Comparison of ENCODE assay signal across 19 cellular contexts in the genomic region with DNA sequence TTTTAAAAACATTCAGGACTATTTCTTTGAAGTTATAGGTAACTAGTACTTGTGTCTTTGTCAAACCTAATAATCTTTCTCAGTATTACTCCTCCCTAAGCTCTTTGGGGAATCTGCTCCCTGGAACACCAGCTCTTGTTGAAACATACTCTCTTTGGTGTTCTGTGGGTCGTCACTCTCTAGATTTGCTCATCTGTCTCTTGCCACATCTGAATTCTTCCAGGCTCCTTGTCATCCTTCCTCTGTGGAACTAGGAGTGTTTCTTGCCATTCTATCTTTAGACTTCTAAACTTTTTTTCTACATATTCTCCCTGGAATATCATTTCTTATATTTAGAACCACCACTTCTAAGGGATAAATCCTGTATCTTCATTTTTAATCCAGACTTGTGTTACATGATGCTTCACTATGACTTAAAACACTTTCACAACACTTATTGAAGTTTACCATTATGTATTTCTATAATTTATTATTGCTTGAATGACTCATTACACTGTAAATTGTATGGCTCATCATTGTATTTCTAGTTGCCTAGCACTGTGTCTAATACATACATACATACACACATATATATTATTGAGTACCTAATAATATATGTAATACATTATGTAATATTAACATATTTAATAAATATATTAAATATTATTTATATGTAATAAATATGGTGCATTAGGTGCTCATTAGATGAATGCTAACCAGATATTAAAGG.
DNase-seq lines count a peak whose midpoint lies in the region; ATAC-seq, FAIRE-seq and TF ChIP-seq lines count a peak whose summit lies in the region.
"Had no signal": no experiment of that assay in that cellular context is flagged by ENCODE, and none has a peak within 500 bp of the region (broad histone marks: within the 10 kb centered on the region; RNA-seq: fewer than 3 reads in every experiment).

No MANE protein-coding gene starts in this region.

- no peaks in the 10 kb centered on the region; the same call in 1 of the 2 replicates for H3F3A ChIP-seq in OCI-LY1 (ENCODE audit: insufficient read depth, low read length)

- H3K79me2 ChIP-seq in OCI-LY1 (ENCODE audit: insufficient read depth, low read length), result no peaks in the 10 kb centered on the region
- no peaks in the 10 kb centered on the region for H3K79me2 ChIP-seq in osteoblast (ENCODE audit: insufficient read depth, low read length)

- H3K9me3 Mint-ChIP-seq in activated CD4-positive, alpha-beta T cell treated with anti-CD3 and anti-CD28 coated beads for 36 hours (ENCODE audit: low read depth), result no peaks in the 10 kb centered on the region
- H3K9me3 Mint-ChIP-seq: CD4-positive, CD25-positive, alpha-beta regulatory T cell had no signal

- H3K4me2 ChIP-seq in OCI-LY1 (ENCODE audit: low read length), result no peak overlapping the region
- no peak overlapping the region for H3K4me2 ChIP-seq in osteoblast (ENCODE audit: insufficient read depth, low read length)
- H3K4me2 ChIP-seq: GM23338 had no signal

- H3K4me3 Mint-ChIP-seq in activated CD4-positive, alpha-beta T cell treated with anti-CD3 and anti-CD28 coated beads for 36 hours, result no peak overlapping the region
- H3K4me3 Mint-ChIP-seq: CD4-positive, CD25-positive, alpha-beta regulatory T cell; GM23338 had no signal

- H4K20me1 ChIP-seq in OCI-LY1 (ENCODE audit: insufficient read depth, low read length), result no peaks in the 10 kb centered on the region
- no peaks in the 10 kb centered on the region for H4K20me1 ChIP-seq in osteoblast (ENCODE audit: insufficient read depth, low read length)

- peak; percentile 23 for DNase-seq in HCEC 1CT
- peak; percentile 42 for DNase-seq in bronchial epithelial cell (ENCODE audit: low read depth)
- peak; percentile 22 for DNase-seq in osteoblast (ENCODE audit: insufficient read length, low spot score, missing footprints)
- no peak for DNase-seq in vagina (ENCODE audit: extremely low spot score in 2 of 2)
- DNase-seq in GM10266 (ENCODE audit: extremely low spot score), result no peak
- DNase-seq in activated CD4-positive, alpha-beta T cell treated with anti-CD3 and anti-CD28 coated beads for 36 hours, result no peak
- DNase-seq: DMS79 treated with DMSO at 0.1 percent for 48 hours, NCI-H2029 treated with DMSO at 0.1 percent for 48 hours, NCI-H345 had no signal

- H3K27me3 Mint-ChIP-seq in activated CD4-positive, alpha-beta T cell treated with anti-CD3 and anti-CD28 coated beads for 36 hours, result no peaks in the 10 kb centered on the region

- peak overlapping the region; percentile 31 for H3K27ac ChIP-seq in OCI-LY1 (ENCODE audit: low read depth, low read length, poor library complexity, severe bottlenecking)
- H3K27ac ChIP-seq in osteoblast (ENCODE audit: low read depth, low read length), result no peak overlapping the region
- no peak overlapping the region for H3K27ac ChIP-seq in vagina
- H3K27ac ChIP-seq: HL-60, Peyer's patch, SJCRH30 had no signal

- CTCF ChIA-PET in activated CD4-positive, alpha-beta T cell treated with anti-CD3 and anti-CD28 coated beads for 36 hours (lab: Charles Lee), result interaction anchor here (0.6 to 6.8 kb wide), 16 partner anchors 8 to 1396 kb away, joined by 3 to 125 read pairs (median 3); no protein-coding TSS in a partner anchor

- ATAC-seq in GM18505 (IDR thresholded peaks at IDR 0.05; ENCODE audit: unreplicated experiment), result no peak
- no peak for ATAC-seq in activated CD4-positive, alpha-beta T cell treated with anti-CD3 and anti-CD28 coated beads for 36 hours

- H3K36me3 Mint-ChIP-seq in activated CD4-positive, alpha-beta T cell treated with anti-CD3 and anti-CD28 coated beads for 36 hours (ENCODE audit: low read depth), result no peaks in the 10 kb centered on the region
- H3K36me3 Mint-ChIP-seq: CD4-positive, CD25-positive, alpha-beta regulatory T cell had no signal

- FAIRE-seq in bronchial epithelial cell (lab: Jason Lieb, UNC), result no peak

- no peaks in the 10 kb centered on the region for H3K4me1 Mint-ChIP-seq in activated CD4-positive, alpha-beta T cell treated with anti-CD3 and anti-CD28 coated beads for 36 hours
- H3K4me1 Mint-ChIP-seq: GM23338 had no signal

- intact Hi-C loops in vagina (cut with DNase I), result no loop called here
- intact Hi-C loops in activated CD4-positive, alpha-beta T cell treated with anti-CD3 and anti-CD28 coated beads for 36 hours (cut with DNase I, micrococcal nuclease), result loop anchor here (1.0 to 10.0 kb wide), 7 partner anchors 125 to 1186 kb away; no protein-coding TSS in a partner anchor

- H3K27me3 ChIP-seq in OCI-LY1 (ENCODE audit: insufficient read depth, low read length) (no peaks in the 10 kb centered on the region), bronchial epithelial cell (ENCODE audit: control insufficient read depth, insufficient read depth, low read length) (no peaks in the 10 kb centered on the region), osteoblast (ENCODE audit: insufficient read depth, low read length) (no peaks in the 10 kb centered on the region), vagina (no peaks in the 10 kb centered on the region)
- H3K27me3 ChIP-seq: BE2C, Peyer's patch, SJCRH30 had no signal

- POLR2A ChIA-PET in activated CD4-positive, alpha-beta T cell treated with anti-CD3 and anti-CD28 coated beads for 36 hours (lab: Charles Lee), result no interaction called here

- no peak overlapping the region for H3K4me3 ChIP-seq in OCI-LY1 (ENCODE audit: low read depth, low read length, poor library complexity, severe bottlenecking)
- H3K4me3 ChIP-seq in bronchial epithelial cell (ENCODE audit: low read depth, low read length), result no peak overlapping the region
- no peak overlapping the region for H3K4me3 ChIP-seq in osteoblast (ENCODE audit: insufficient read depth, low read length)
- H3K4me3 ChIP-seq in vagina, result no peak overlapping the region
- H3K4me3 ChIP-seq: GM23338, HAP-1, Peyer's patch, SJCRH30 had no signal

- no peak overlapping the region for H3K27ac Mint-ChIP-seq in activated CD4-positive, alpha-beta T cell treated with anti-CD3 and anti-CD28 coated beads for 36 hours
- H3K27ac Mint-ChIP-seq: GM23338 had no signal

- no peak overlapping the region; the same call in 1 of the 2 replicates for H3K9ac ChIP-seq in OCI-LY1 (ENCODE audit: low read length)

- H3K36me3 ChIP-seq in OCI-LY1 (ENCODE audit: insufficient read depth, low read length) (no peaks in the 10 kb centered on the region), bronchial epithelial cell (ENCODE audit: control insufficient read depth, insufficient read depth, low read length) (no peaks in the 10 kb centered on the region), osteoblast (ENCODE audit: insufficient read depth, low read length) (no peaks in the 10 kb centered on the region), vagina (no peaks in the 10 kb centered on the region)
- H3K36me3 ChIP-seq: BE2C, HAP-1, Peyer's patch, SJCRH30 had no signal

- H3K9me3 ChIP-seq in OCI-LY1 (ENCODE audit: low read length) (no peaks in the 10 kb centered on the region), osteoblast (ENCODE audit: low read depth, low read length) (no peaks in the 10 kb centered on the region), vagina (no peaks in the 10 kb centered on the region)
- H3K9me3 ChIP-seq: BE2C, Caco-2, HAP-1, Peyer's patch, SJCRH30 had no signal

- no peak for TF ChIP-seq POLR2A in vagina (IDR thresholded peaks at IDR 0.05)
- TF ChIP-seq POLR2A in GM18505 (IDR thresholded peaks at IDR 0.05; ENCODE audit: borderline replicate concordance, extremely low read depth, insufficient read depth, insufficient read length), result no peak

- no peaks in the 10 kb centered on the region for H3K9me2 ChIP-seq in OCI-LY1 (ENCODE audit: low read depth, low read length)

- H2AFZ ChIP-seq in OCI-LY1 (ENCODE audit: low read length) (peak overlapping the region; percentile 76; the same call in 1 of the 2 replicates), osteoblast (ENCODE audit: low read length) (no peak overlapping the region)
- H2AFZ ChIP-seq: GM23338 had no signal

- TF ChIP-seq CTCF in OCI-LY1 (IDR thresholded peaks at IDR 0.05; ENCODE audit: low read length) (no peak), bronchial epithelial cell (IDR thresholded peaks at IDR 0.05; ENCODE audit: insufficient read depth, low read length, severe bottlenecking) (no peak), osteoblast (IDR thresholded peaks at IDR 0.05; ENCODE audit: extremely low read depth, low read depth, low read length) (no peak), vagina (IDR thresholded peaks at IDR 0.05) (no peak), GM10266 (IDR thresholded peaks at IDR 0.05; ENCODE audit: control insufficient read depth, insufficient read depth, low read depth, missing control alignments) (no peak)

- H3K4me1 ChIP-seq in OCI-LY1 (ENCODE audit: insufficient read depth, low read length, severe bottlenecking) (peaks cover 4% of the 10 kb centered on the region), osteoblast (ENCODE audit: insufficient read depth, low read length) (no peaks in the 10 kb centered on the region), vagina (no peaks in the 10 kb centered on the region)
- H3K4me1 ChIP-seq: BE2C, Caco-2, HAP-1, Peyer's patch, SJCRH30 had no signal

Comparison
In these comparisons a context has a peak if more than half of its experiments do, and no peak if none do; other contexts are left out.
1. DNase-seq: peak in HCEC 1CT (single experiment), bronchial epithelial cell (single experiment) and osteoblast (single experiment); none in vagina (0 of 2), GM10266 (single experiment) and activated CD4-positive, alpha-beta T cell treated with anti-CD3 and anti-CD28 coated beads for 36 hours (single experiment).